ENCODE assay signal across 2 cellular contexts in the genomic region with DNA sequence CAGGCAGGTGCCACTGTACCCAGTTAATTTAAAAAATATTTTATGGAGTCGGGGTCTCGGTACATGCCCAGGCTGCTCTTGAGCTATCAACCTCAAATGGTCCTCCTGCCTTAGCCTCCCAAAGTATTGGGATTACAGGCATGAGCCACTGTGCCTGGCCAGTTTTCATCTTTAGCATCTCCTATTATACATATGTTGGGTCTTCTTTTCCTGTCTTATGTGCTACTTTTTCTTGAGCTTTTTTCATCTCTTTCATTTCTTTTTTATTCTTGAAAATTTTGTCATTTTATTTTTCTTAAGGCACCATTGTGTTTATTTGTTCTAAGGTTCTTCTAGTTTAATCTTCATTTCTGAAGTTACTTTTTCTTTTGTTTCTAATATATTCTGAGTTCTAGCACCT.
A peak's percentile ranks its signal among the peaks of the same experiment; 100 is the strongest.
TF ChIP-seq lines count a peak whose summit lies in the region.

No MANE protein-coding gene starts in this region.

TF ChIP-seq in HEK293, 187 proteins besides CTCF, POLR2A, EP300 and RAD21 (continues in another document):
- TF ChIP-seq, protein P1, sequence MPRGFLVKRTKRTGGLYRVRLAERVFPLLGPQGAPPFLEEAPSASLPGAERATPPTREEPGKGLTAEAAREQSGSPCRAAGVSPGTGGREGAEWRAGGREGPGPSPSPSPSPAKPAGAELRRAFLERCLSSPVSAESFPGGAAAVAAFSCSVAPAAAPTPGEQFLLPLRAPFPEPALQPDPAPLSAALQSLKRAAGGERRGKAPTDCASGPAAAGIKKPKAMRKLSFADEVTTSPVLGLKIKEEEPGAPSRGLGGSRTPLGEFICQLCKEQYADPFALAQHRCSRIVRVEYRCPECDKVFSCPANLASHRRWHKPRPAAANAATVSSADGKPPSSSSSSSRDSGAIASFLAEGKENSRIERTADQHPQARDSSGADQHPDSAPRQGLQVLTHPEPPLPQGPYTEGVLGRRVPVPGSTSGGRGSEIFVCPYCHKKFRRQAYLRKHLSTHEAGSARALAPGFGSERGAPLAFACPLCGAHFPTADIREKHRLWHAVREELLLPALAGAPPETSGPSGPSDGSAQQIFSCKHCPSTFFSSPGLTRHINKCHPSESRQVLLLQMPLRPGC (tag by site-specific recombination; IDR thresholded peaks at IDR 0.05): no peak
- TF ChIP-seq SETDB1 (IDR thresholded peaks at IDR 0.05; ENCODE audit: insufficient read length, low read length) (peak; percentile 94), BCL11A (tag by site-specific recombination; IDR thresholded peaks at IDR 0.05; ENCODE audit: low read depth) (no peak), ZNF501 (tag by site-specific recombination; IDR thresholded peaks at IDR 0.05) (no peak), ZNF791 (tag by site-specific recombination; IDR thresholded peaks at IDR 0.05) (no peak), YY1 (tag by site-specific recombination; IDR thresholded peaks at IDR 0.05) (no peak), ZNF23 (tag by site-specific recombination; IDR thresholded peaks at IDR 0.05; ENCODE audit: borderline replicate concordance) (no peak), ZNF701 (tag by site-specific recombination; IDR thresholded peaks at IDR 0.05) (no peak), ZNF133 (tag by site-specific recombination; IDR thresholded peaks at IDR 0.05) (peak; percentile 100), ZNF677 (tag by site-specific recombination; IDR thresholded peaks at IDR 0.05) (peak; percentile 77), ZNF404 (tag by site-specific recombination; IDR thresholded peaks at IDR 0.05) (no peak), ZNF571 (tag by site-specific recombination; IDR thresholded peaks at IDR 0.05) (no peak), ZNF24 (tag by site-specific recombination; IDR thresholded peaks at IDR 0.05) (no peak), ZNF626 (tag by site-specific recombination; IDR thresholded peaks at IDR 0.05) (0 out of 2 replicates have a peak, but pooled peaks have one; percentile 31), ZFP37 (tag by site-specific recombination; IDR thresholded peaks at IDR 0.05) (no peak), ZBTB21 (tag by site-specific recombination; IDR thresholded peaks at IDR 0.05) (no peak), GLI2 (tag by site-specific recombination; IDR thresholded peaks at IDR 0.05; ENCODE audit: borderline replicate concordance, low read depth) (no peak), ZNF530 (tag by site-specific recombination; IDR thresholded peaks at IDR 0.05; ENCODE audit: low read depth) (no peak), YY2 (tag by site-specific recombination; IDR thresholded peaks at IDR 0.05) (no peak), ZNF169 (tag by site-specific recombination; IDR thresholded peaks at IDR 0.05) (no peak), ZNF660 (tag by site-specific recombination; IDR thresholded peaks at IDR 0.05) (no peak), ZNF558 (tag by site-specific recombination; IDR thresholded peaks at IDR 0.05) (peak; percentile 35; the same call in 1 of the 2 replicates), ZNF335 (tag by site-specific recombination; conservative IDR thresholded peaks at IDR 0.05) (no peak)
- TF ChIP-seq, protein P2, sequence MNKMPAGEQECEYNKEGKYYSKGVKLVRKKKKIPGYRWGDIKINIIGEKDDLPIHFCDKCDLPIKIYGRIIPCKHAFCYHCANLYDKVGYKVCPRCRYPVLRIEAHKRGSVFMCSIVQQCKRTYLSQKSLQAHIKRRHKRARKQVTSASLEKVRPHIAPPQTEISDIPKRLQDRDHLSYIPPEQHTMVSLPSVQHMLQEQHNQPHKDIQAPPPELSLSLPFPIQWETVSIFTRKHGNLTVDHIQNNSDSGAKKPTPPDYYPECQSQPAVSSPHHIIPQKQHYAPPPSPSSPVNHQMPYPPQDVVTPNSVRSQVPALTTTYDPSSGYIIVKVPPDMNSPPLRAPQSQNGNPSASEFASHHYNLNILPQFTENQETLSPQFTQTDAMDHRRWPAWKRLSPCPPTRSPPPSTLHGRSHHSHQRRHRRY (tag by site-specific recombination; IDR thresholded peaks at IDR 0.05): no peak
- TF ChIP-seq, protein P3, sequence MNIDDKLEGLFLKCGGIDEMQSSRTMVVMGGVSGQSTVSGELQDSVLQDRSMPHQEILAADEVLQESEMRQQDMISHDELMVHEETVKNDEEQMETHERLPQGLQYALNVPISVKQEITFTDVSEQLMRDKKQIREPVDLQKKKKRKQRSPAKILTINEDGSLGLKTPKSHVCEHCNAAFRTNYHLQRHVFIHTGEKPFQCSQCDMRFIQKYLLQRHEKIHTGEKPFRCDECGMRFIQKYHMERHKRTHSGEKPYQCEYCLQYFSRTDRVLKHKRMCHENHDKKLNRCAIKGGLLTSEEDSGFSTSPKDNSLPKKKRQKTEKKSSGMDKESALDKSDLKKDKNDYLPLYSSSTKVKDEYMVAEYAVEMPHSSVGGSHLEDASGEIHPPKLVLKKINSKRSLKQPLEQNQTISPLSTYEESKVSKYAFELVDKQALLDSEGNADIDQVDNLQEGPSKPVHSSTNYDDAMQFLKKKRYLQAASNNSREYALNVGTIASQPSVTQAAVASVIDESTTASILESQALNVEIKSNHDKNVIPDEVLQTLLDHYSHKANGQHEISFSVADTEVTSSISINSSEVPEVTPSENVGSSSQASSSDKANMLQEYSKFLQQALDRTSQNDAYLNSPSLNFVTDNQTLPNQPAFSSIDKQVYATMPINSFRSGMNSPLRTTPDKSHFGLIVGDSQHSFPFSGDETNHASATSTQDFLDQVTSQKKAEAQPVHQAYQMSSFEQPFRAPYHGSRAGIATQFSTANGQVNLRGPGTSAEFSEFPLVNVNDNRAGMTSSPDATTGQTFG (tag by site-specific recombination; IDR thresholded peaks at IDR 0.05; ENCODE audit: borderline replicate concordance): no peak
- TF ChIP-seq, protein P4, sequence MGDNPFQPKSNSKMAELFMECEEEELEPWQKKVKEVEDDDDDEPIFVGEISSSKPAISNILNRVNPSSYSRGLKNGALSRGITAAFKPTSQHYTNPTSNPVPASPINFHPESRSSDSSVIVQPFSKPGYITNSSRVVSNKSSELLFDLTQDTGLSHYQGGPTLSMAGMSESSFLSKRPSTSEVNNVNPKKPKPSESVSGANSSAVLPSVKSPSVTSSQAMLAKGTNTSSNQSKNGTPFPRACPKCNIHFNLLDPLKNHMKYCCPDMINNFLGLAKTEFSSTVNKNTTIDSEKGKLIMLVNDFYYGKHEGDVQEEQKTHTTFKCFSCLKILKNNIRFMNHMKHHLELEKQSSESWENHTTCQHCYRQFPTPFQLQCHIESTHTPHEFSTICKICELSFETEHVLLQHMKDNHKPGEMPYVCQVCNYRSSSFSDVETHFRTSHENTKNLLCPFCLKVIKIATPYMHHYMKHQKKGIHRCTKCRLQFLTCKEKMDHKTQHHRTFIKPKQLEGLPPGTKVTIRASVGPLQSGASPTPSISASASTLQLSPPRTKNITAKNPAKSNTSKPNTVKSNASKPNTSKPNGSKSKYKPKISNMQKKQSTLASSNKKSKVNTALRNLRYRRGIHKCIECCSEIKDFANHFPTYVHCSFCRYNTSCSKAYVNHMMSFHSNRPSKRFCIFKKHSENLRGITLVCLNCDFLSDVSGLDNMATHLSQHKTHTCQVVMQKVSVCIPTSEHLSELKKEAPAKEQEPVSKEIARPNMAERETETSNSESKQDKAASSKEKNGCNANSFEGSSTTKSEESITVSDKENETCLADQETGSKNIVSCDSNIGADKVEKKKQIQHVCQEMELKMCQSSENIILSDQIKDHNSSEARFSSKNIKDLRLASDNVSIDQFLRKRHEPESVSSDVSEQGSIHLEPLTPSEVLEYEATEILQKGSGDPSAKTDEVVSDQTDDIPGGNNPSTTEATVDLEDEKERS (tag by site-specific recombination; IDR thresholded peaks at IDR 0.05): 0 out of 2 replicates have a peak, but pooled peaks have one; percentile 59

TF ChIP-seq in K562, 482 proteins besides CTCF, POLR2A, EP300 and RAD21:
- TF ChIP-seq, protein P5, sequence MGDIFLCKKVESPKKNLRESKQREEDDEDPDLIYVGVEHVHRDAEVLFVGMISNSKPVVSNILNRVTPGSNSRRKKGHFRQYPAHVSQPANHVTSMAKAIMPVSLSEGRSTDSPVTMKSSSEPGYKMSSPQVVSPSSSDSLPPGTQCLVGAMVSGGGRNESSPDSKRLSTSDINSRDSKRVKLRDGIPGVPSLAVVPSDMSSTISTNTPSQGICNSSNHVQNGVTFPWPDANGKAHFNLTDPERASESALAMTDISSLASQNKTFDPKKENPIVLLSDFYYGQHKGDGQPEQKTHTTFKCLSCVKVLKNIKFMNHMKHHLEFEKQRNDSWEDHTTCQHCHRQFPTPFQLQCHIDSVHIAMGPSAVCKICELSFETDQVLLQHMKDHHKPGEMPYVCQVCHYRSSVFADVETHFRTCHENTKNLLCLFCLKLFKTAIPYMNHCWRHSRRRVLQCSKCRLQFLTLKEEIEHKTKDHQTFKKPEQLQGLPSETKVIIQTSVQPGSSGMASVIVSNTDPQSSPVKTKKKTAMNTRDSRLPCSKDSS (IDR thresholded peaks at IDR 0.05; ENCODE audit: low read depth, partially characterized antibody): peak; percentile 34
- TF ChIP-seq TRIM28 (IDR thresholded peaks at IDR 0.05): peak; percentile 96; the same call in 1 of the 2 replicates
- no peak for TF ChIP-seq KHSRP (IDR thresholded peaks at IDR 0.05)
- TF ChIP-seq TRIM24 (IDR thresholded peaks at IDR 0.05): peak in 1 of 2 experiments; percentile 68; a peak in 2 of 4 replicates
- TF ChIP-seq CBX3 (IDR thresholded peaks at IDR 0.05; ENCODE audit: borderline replicate concordance in 1 of 2, low read length in 2 of 2): peak in 1 of 2 experiments; percentile 42; a peak in 1 of 3 replicates
